8 cellular contexts compared by ENCODE assay signal in genomic region chr15:66496951-66497501, GRCh38. TPM values are rescaled to one million over a fixed set of nuclear protein-coding genes. Genes with fewer than 3 reads are reported as not detected.
DNase-seq lines count a peak whose midpoint lies in the region; ATAC-seq and TF ChIP-seq lines count a peak whose summit lies in the region.

No MANE protein-coding gene starts in this region.

- no peaks in the 10 kb centered on the region for H3K9me3 ChIP-seq in mononuclear cell (ENCODE audit: low read depth, low read length)
- no peaks in the 10 kb centered on the region for H3K9me3 ChIP-seq in aorta (ENCODE audit: control insufficient read depth, low read length)

- H3K36me3 ChIP-seq in aorta (ENCODE audit: control insufficient read depth in 1 of 2, insufficient read depth in 2 of 2, low read length in 1 of 2), result peaks cover 3 to 4% of the 10 kb centered on the region in 2 donors

- H3K36me3 Mint-ChIP-seq in central memory CD8-positive, alpha-beta T cell (ENCODE audit: insufficient read depth), result peaks cover 74% of the 10 kb centered on the region

- intact Hi-C loops in aorta (cut with DNase I), result loop anchor here (2.0 to 5.0 kb wide), 2 partner anchors 110 kb away; partner anchors contain the start of gene MAP2K1 (in 2 of the 2)

- peaks cover 33% of the 10 kb centered on the region for H3K4me1 Mint-ChIP-seq in central memory CD8-positive, alpha-beta T cell

- peak; percentile 4 for ATAC-seq in GM19452 (IDR thresholded peaks at IDR 0.05; ENCODE audit: unreplicated experiment)
- ATAC-seq in central memory CD8-positive, alpha-beta T cell (replicated peaks; ENCODE audit: extremely low read depth, poor library complexity, severe bottlenecking), result peak; percentile 50
- no peak for ATAC-seq in aorta (ENCODE audit: low FRiP score)

- WGBS in aorta, 2 donors, result 19 to 20% methylated on average over 17 of the region's 17 CpGs

- H3K4me3 ChIP-seq in mononuclear cell (ENCODE audit: low read length), result peak overlapping the region; percentile 69
- peak overlapping the region; percentile 76 to 79 for H3K4me3 ChIP-seq in aorta (ENCODE audit: low read length in 2 of 2)

- DNase-seq in NAMALWA (ENCODE audit: low spot score) (peak; percentile 64), aorta (no peak), COR-L47 (lab: John Stamatoyannopoulos, UW) (no peak)
- no peak for DNase-seq in central memory CD8-positive, alpha-beta T cell (ENCODE audit: low spot score in 2 of 2)
- DNase-seq in activated CD4-positive, CD25-positive, alpha-beta regulatory T cell treated with anti-CD3 and anti-CD28 coated beads, Interleukin-2, amount 50 U/mL, for 72 hours, result no peak

- peak overlapping the region; percentile 88 for H3K4me3 Mint-ChIP-seq in central memory CD8-positive, alpha-beta T cell

- H3K27me3 Mint-ChIP-seq in central memory CD8-positive, alpha-beta T cell, result no peaks in the 10 kb centered on the region

- H3K27me3 ChIP-seq in mononuclear cell (ENCODE audit: insufficient read depth, low read length) (no peaks in the 10 kb centered on the region), aorta (ENCODE audit: control insufficient read depth in 1 of 2, insufficient read depth in 2 of 2, low read length in 1 of 2) (no peaks in the 10 kb centered on the region)

- peak overlapping the region; percentile 95 for H3K27ac Mint-ChIP-seq in central memory CD8-positive, alpha-beta T cell (ENCODE audit: low read depth)

- H3K27ac ChIP-seq in C4-2B (peak overlapping the region; percentile 93), aorta (ENCODE audit: low read depth in 1 of 2, low read length in 2 of 2) (peak overlapping the region in 1 of 2 donors; percentile 22)

- TF ChIP-seq CTCF in C4-2B (conservative IDR thresholded peaks at IDR 0.05), result no peak

- H3K4me1 ChIP-seq in mononuclear cell (ENCODE audit: insufficient read depth, low read length), result peaks cover 52% of the 10 kb centered on the region
- no peaks in the 10 kb centered on the region for H3K4me1 ChIP-seq in aorta (ENCODE audit: control insufficient read depth in 1 of 2, insufficient read depth in 2 of 2, low read length in 2 of 2)

- no peaks in the 10 kb centered on the region for H3K9me3 Mint-ChIP-seq in central memory CD8-positive, alpha-beta T cell

RNA-seq across cellular contexts. Expression of gene SNAPC5, which starts 0.5 kb away (rescaled TPM):
- 23.6 TPM for total RNA-seq in mononuclear cell
- 10 to 100 TPM; 18.9 to 19.3 TPM for total RNA-seq in aorta
- 10 to 100 TPM; 25.0 to 60.1 TPM for polyA plus RNA-seq in aorta

RNA-seq across cellular contexts. Expression of gene RPL4, which starts 7.6 kb away (rescaled TPM):
- total RNA-seq in mononuclear cell (4,966 TPM), aorta (1,000 to 10,000 TPM; 1,651 to 1,680 TPM)
- 1,000 to 10,000 TPM; 3,086 to 4,650 TPM for polyA plus RNA-seq in aorta

RNA-seq across cellular contexts. Expression of gene ZWILCH, which starts 8.1 kb away (rescaled TPM):
- total RNA-seq in mononuclear cell (10.2 TPM), aorta (1 to 10 TPM; 5.8 to 6.6 TPM)
- polyA plus RNA-seq in aorta, result 1 to 10 TPM; 2.3 to 3.9 TPM
